ENCODE assay signal across 8 cellular contexts in the genomic region with DNA sequence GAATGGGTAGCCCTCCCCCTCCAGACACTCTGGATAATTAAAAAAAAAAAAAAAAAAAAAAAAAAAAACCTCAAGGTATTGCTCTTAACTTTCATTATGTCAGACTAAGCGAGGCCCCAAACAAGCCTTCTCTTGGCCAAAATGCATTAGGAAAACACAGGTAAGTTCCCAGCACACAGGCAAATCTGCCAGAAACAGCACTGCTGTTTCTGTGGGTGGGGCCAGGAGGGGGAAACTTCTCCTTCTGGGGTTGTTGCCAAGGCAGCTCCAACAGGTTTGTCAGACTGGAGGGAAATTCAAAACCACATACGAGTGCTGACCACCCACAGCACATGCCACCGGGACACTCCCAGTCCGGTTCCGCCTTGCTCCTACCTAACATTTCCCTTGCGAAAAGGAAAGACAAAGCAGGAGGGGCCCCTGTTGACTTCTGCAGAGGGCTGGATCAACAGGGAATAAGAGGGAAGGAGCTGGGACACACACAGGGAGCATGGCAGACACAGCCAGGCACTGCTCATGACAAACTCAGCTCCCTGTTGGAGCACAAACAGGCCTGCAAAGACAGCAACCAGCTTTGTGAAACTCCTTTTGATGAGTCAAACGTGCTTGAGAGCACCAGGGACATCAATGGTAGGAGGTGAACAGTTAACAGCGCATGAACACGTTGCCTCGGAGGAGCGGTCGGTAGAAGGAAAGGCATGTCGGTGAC. TPM values are rescaled to one million over a fixed set of nuclear protein-coding genes. Genes with fewer than 3 reads are reported as not detected.
DNase-seq lines count a peak whose midpoint lies in the region; ATAC-seq and TF ChIP-seq lines count a peak whose summit lies in the region.

No MANE protein-coding gene starts in this region.

- peak overlapping the region; percentile 90 for H3K27ac ChIP-seq in SU-DHL-6 (ENCODE audit: low read depth, low read length)
- peak overlapping the region; percentile 75 to 90 for H3K27ac ChIP-seq in liver (ENCODE audit: low read depth in 1 of 2, low read length in 2 of 2)

- H3F3A ChIP-seq in SU-DHL-6 (ENCODE audit: insufficient read depth) = peaks cover 25% of the 10 kb centered on the region; the same call in 1 of the 2 replicates

- in situ Hi-C loops in ACHN (cut with HindIII; ENCODE audit: low pct_ligation_motif_present, low pct_unique_long_range_greater_than_20kb, low sequenced_read_pairs) = no loop called here
- in situ Hi-C loops in astrocyte of the spinal cord (cut with HindIII; ENCODE audit: low sequenced_read_pairs) = no loop called here

- H3K79me2 ChIP-seq in SU-DHL-6 (ENCODE audit: insufficient read depth, low read length) = peaks cover 69% of the 10 kb centered on the region

- H3K27me3 ChIP-seq in SU-DHL-6 (ENCODE audit: low read length) (no peaks in the 10 kb centered on the region), liver (ENCODE audit: control insufficient read depth in 4 of 4, insufficient read depth in 4 of 4, low read length in 3 of 4) (no peaks in the 10 kb centered on the region)

- peaks cover 100% of the 10 kb centered on the region for H3K36me3 Mint-ChIP-seq in stimulated activated effector memory CD8-positive, alpha-beta T cell treated with anti-CD3 and anti-CD28 coated beads, Interleukin-12 subunit alpha, Interleukin-12 subunit beta, amount 100 ng/mL, for 72 hours

- H3K9me3 ChIP-seq in SU-DHL-6 (ENCODE audit: insufficient read depth, low read length) (no peaks in the 10 kb centered on the region), liver (ENCODE audit: control insufficient read depth in 4 of 4, low read length in 3 of 4) (no peaks in the 10 kb centered on the region)

- peak overlapping the region; percentile 85 for H3K4me3 Mint-ChIP-seq in stimulated activated effector memory CD8-positive, alpha-beta T cell treated with anti-CD3 and anti-CD28 coated beads, Interleukin-12 subunit alpha, Interleukin-12 subunit beta, amount 100 ng/mL, for 72 hours

- H3K27ac Mint-ChIP-seq in stimulated activated effector memory CD8-positive, alpha-beta T cell treated with anti-CD3 and anti-CD28 coated beads, Interleukin-12 subunit alpha, Interleukin-12 subunit beta, amount 100 ng/mL, for 72 hours = peak overlapping the region; percentile 98

- no peak overlapping the region for H3K4me3 ChIP-seq in SU-DHL-6 (ENCODE audit: insufficient read depth, low read length, poor library complexity, severe bottlenecking)
- H3K4me3 ChIP-seq in astrocyte of the spinal cord (ENCODE audit: low read depth, low read length) = no peak overlapping the region
- no peak overlapping the region for H3K4me3 ChIP-seq in liver (ENCODE audit: low read depth in 1 of 3, low read length in 3 of 3)

- no peaks in the 10 kb centered on the region for H3K9me3 Mint-ChIP-seq in stimulated activated effector memory CD8-positive, alpha-beta T cell treated with anti-CD3 and anti-CD28 coated beads, Interleukin-12 subunit alpha, Interleukin-12 subunit beta, amount 100 ng/mL, for 72 hours

- peak overlapping the region; percentile 70 for H3K4me2 ChIP-seq in SU-DHL-6 (ENCODE audit: low read depth, low read length, poor library complexity, severe bottlenecking)

- peak overlapping the region; percentile 63 for H3K9ac ChIP-seq in SU-DHL-6 (ENCODE audit: low read length)
- H3K9ac ChIP-seq in liver (ENCODE audit: low read depth in 1 of 2, low read length in 2 of 2) = no peak overlapping the region

- H3K4me1 Mint-ChIP-seq in stimulated activated effector memory CD8-positive, alpha-beta T cell treated with anti-CD3 and anti-CD28 coated beads, Interleukin-12 subunit alpha, Interleukin-12 subunit beta, amount 100 ng/mL, for 72 hours = peaks cover 98% of the 10 kb centered on the region

- H3K36me3 ChIP-seq in SU-DHL-6 (ENCODE audit: low read length) = 0 out of 2 replicates have a peak, but pooled peaks cover 4% of the 10 kb centered on the region
- H3K36me3 ChIP-seq in liver (ENCODE audit: control insufficient read depth in 4 of 4, insufficient read depth in 3 of 4, low read depth in 1 of 4, low read length in 3 of 4) = peaks cover 0 to 26% (median 17%) of the 10 kb centered on the region in 4 donors

- H2AFZ ChIP-seq in SU-DHL-6 (ENCODE audit: low read depth, low read length, severe bottlenecking) = no peak overlapping the region

- no peaks in the 10 kb centered on the region for H4K20me1 ChIP-seq in SU-DHL-6 (ENCODE audit: low read depth, low read length)

- TF ChIP-seq RAD21 in liver (IDR thresholded peaks at IDR 0.05) = no peak

- ATAC-seq in stimulated activated effector memory CD8-positive, alpha-beta T cell treated with anti-CD3 and anti-CD28 coated beads, Interleukin-12 subunit alpha, Interleukin-12 subunit beta, amount 100 ng/mL, for 72 hours = peak; percentile 69
- ATAC-seq in HG03342 (IDR thresholded peaks at IDR 0.05; ENCODE audit: unreplicated experiment) = no peak

- H3K4me1 ChIP-seq in liver (ENCODE audit: control insufficient read depth in 4 of 4, insufficient read depth in 4 of 4, low read length in 3 of 4) = peaks cover 22 to 73% (median 44%) of the 10 kb centered on the region in 4 donors

- DNase-seq in ACHN (peak; percentile 52), HPDE6-E6E7 (ENCODE audit: extremely low spot score) (peak; percentile 67), astrocyte of the spinal cord (ENCODE audit: low read depth, low spot score) (peak; percentile 79), NCI-H524 treated with DMSO at 0.1 percent for 48 hours (lab: John Stamatoyannopoulos, UW) (no peak)
- peak in 1 of 2 donors; percentile 76 for DNase-seq in stimulated activated effector memory CD8-positive, alpha-beta T cell treated with anti-CD3 and anti-CD28 coated beads, Interleukin-12 subunit alpha, Interleukin-12 subunit beta, amount 100 ng/mL, for 72 hours (ENCODE audit: low spot score in 2 of 2)

- 70% methylated on average over 13 of the region's 13 CpGs for WGBS in liver

- no peak for TF ChIP-seq CTCF in SU-DHL-6 (IDR thresholded peaks at IDR 0.05; ENCODE audit: insufficient read depth, low read length, poor library complexity, severe bottlenecking)
- TF ChIP-seq CTCF in astrocyte of the spinal cord (IDR thresholded peaks at IDR 0.05; ENCODE audit: low read depth, low read length) = no peak
- no peak for TF ChIP-seq CTCF in liver (IDR thresholded peaks at IDR 0.05; ENCODE audit: low read depth, low read length, missing input control)

- no peaks in the 10 kb centered on the region for H3K9me2 ChIP-seq in SU-DHL-6 (replicated peaks; ENCODE audit: insufficient read depth, low read length)

TF ChIP-seq in liver, 16 proteins besides CTCF, POLR2A, EP300 and RAD21:
- TF ChIP-seq EGR1 (IDR thresholded peaks at IDR 0.05; ENCODE audit: low read depth in 2 of 2) (no peak), NR2F2 (IDR thresholded peaks at IDR 0.05) (no peak), RXRA (IDR thresholded peaks at IDR 0.05) (no peak), FOXA2 (IDR thresholded peaks at IDR 0.05) (no peak), HNF4G (IDR thresholded peaks at IDR 0.05) (no peak), YY1 (IDR thresholded peaks at IDR 0.05) (no peak), TAF1 (conservative IDR thresholded peaks at IDR 0.05) (no peak), SP1 (IDR thresholded peaks at IDR 0.05) (no peak), JUND (IDR thresholded peaks at IDR 0.05) (no peak)
- TF ChIP-seq, protein P1, sequence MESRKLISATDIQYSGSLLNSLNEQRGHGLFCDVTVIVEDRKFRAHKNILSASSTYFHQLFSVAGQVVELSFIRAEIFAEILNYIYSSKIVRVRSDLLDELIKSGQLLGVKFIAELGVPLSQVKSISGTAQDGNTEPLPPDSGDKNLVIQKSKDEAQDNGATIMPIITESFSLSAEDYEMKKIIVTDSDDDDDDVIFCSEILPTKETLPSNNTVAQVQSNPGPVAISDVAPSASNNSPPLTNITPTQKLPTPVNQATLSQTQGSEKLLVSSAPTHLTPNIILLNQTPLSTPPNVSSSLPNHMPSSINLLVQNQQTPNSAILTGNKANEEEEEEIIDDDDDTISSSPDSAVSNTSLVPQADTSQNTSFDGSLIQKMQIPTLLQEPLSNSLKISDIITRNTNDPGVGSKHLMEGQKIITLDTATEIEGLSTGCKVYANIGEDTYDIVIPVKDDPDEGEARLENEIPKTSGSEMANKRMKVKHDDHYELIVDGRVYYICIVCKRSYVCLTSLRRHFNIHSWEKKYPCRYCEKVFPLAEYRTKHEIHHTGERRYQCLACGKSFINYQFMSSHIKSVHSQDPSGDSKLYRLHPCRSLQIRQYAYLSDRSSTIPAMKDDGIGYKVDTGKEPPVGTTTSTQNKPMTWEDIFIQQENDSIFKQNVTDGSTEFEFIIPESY (IDR thresholded peaks at IDR 0.05) = no peak
- TF ChIP-seq, protein P2, sequence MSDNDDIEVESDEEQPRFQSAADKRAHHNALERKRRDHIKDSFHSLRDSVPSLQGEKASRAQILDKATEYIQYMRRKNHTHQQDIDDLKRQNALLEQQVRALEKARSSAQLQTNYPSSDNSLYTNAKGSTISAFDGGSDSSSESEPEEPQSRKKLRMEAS (IDR thresholded peaks at IDR 0.05) = no peak
- TF ChIP-seq, protein P3, sequence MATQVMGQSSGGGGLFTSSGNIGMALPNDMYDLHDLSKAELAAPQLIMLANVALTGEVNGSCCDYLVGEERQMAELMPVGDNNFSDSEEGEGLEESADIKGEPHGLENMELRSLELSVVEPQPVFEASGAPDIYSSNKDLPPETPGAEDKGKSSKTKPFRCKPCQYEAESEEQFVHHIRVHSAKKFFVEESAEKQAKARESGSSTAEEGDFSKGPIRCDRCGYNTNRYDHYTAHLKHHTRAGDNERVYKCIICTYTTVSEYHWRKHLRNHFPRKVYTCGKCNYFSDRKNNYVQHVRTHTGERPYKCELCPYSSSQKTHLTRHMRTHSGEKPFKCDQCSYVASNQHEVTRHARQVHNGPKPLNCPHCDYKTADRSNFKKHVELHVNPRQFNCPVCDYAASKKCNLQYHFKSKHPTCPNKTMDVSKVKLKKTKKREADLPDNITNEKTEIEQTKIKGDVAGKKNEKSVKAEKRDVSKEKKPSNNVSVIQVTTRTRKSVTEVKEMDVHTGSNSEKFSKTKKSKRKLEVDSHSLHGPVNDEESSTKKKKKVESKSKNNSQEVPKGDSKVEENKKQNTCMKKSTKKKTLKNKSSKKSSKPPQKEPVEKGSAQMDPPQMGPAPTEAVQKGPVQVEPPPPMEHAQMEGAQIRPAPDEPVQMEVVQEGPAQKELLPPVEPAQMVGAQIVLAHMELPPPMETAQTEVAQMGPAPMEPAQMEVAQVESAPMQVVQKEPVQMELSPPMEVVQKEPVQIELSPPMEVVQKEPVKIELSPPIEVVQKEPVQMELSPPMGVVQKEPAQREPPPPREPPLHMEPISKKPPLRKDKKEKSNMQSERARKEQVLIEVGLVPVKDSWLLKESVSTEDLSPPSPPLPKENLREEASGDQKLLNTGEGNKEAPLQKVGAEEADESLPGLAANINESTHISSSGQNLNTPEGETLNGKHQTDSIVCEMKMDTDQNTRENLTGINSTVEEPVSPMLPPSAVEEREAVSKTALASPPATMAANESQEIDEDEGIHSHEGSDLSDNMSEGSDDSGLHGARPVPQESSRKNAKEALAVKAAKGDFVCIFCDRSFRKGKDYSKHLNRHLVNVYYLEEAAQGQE (IDR thresholded peaks at IDR 0.05) = no peak

RNA-seq across cellular contexts. Expression of a gene that starts 55.0 kb away (rescaled TPM):
- total RNA-seq in liver = 100 to 1,000 TPM; 123 to 150 TPM
- 10 to 100 TPM; 32.3 to 74.1 TPM for polyA plus RNA-seq in liver
